Comparison of ENCODE assay signal across 7 cellular contexts in the genomic region with DNA sequence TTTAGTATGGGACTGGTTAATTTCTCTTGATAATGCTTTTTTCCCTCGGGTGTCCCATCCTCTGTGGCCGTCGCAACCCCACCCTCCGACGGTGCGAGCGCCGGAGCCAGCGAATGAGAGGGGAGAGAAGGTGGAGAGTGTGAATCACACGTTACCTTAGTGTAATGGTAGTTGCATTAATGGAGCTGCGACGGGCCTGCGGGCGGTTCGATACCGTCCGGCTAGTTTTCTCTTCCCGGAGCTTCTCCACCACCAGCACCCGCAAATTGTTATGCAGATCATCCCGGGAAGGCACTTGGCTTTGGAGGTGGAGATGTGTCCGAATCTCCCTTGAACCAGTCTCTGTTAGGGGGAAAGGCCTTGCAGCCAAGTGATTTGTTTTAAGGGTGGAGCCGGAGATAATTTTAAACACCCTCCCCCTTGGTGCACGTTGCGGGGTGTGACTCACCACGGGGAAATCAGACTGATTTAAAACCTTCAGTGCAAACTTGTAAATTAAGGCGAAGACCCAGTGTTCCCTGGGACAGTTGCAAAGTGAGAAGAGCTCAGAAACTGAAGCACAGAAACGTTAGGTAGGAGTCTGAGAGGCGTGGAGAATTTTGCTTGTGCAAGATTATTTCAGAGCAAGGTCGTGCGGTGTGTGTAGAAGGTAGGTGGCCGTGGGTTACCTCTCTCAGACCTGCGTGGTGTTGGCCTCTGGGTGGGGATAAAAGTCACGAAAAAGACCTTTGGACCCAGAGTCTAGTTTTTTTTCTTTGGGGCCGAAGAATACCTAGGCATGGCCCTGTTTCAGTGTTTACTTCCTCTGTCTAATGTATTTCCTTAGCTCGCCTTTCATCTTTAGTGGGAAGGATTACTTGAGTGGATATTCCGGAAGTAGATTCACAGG. TPM values are rescaled to one million over a fixed set of nuclear protein-coding genes. Genes with fewer than 3 reads are reported as not detected.
DNase-seq lines count a peak whose midpoint lies in the region; ATAC-seq and TF ChIP-seq lines count a peak whose summit lies in the region.

No MANE protein-coding gene starts in this region.

- H3K27ac Mint-ChIP-seq in activated CD8-positive, alpha-beta T cell treated with anti-CD3 and anti-CD28 coated beads for 36 hours = peak overlapping the region; percentile 95
- peak overlapping the region; percentile 85 to 98 for H3K27ac Mint-ChIP-seq in effector memory CD8-positive, alpha-beta T cell
- H3K27ac Mint-ChIP-seq in mesothelial cell of epicardium = peak overlapping the region; percentile 4

- peaks cover under 1% of the 10 kb centered on the region for H3K36me3 Mint-ChIP-seq in activated CD8-positive, alpha-beta T cell treated with anti-CD3 and anti-CD28 coated beads for 36 hours (ENCODE audit: low read depth)
- peaks cover 18% of the 10 kb centered on the region for H3K36me3 Mint-ChIP-seq in effector memory CD8-positive, alpha-beta T cell (ENCODE audit: insufficient read depth)
- no peaks in the 10 kb centered on the region for H3K36me3 Mint-ChIP-seq in mesothelial cell of epicardium

- peak; percentile 24 for ATAC-seq in GM18519 (IDR thresholded peaks at IDR 0.05; ENCODE audit: low FRiP score, unreplicated experiment)
- ATAC-seq in HG02870 (IDR thresholded peaks at IDR 0.05; ENCODE audit: unreplicated experiment) = peak; percentile 27
- ATAC-seq in activated CD8-positive, alpha-beta T cell treated with anti-CD3 and anti-CD28 coated beads for 36 hours = peak; percentile 59
- peak; percentile 57 for ATAC-seq in effector memory CD8-positive, alpha-beta T cell (replicated peaks)

- POLR2A ChIA-PET in activated CD8-positive, alpha-beta T cell treated with anti-CD3 and anti-CD28 coated beads for 36 hours (lab: Charles Lee) = interaction anchor here (0.7 to 5.0 kb wide), 12 partner anchors 11 to 162 kb away, joined by 3 to 68 read pairs (median 4); no protein-coding TSS in a partner anchor

- CTCF ChIA-PET in activated CD8-positive, alpha-beta T cell treated with anti-CD3 and anti-CD28 coated beads for 36 hours (lab: Charles Lee) = interaction anchor here (0.7 to 4.1 kb wide), 13 partner anchors 14 to 299 kb away, joined by 3 to 40 read pairs (median 4); no protein-coding TSS in a partner anchor

- intact Hi-C loops in activated CD8-positive, alpha-beta T cell treated with anti-CD3 and anti-CD28 coated beads for 36 hours (cut with micrococcal nuclease) = loop anchor here (1.0 to 5.0 kb wide), 3 partner anchors 41 to 156 kb away; no protein-coding TSS in a partner anchor

- H3K27me3 Mint-ChIP-seq in activated CD8-positive, alpha-beta T cell treated with anti-CD3 and anti-CD28 coated beads for 36 hours = no peaks in the 10 kb centered on the region
- no peaks in the 10 kb centered on the region for H3K27me3 Mint-ChIP-seq in effector memory CD8-positive, alpha-beta T cell
- peaks cover 11% of the 10 kb centered on the region for H3K27me3 Mint-ChIP-seq in mesothelial cell of epicardium (ENCODE audit: low read depth)

- DNase-seq in NCI-H526 (lab: John Stamatoyannopoulos, UW) = peak; percentile 29 to 58
- peak; percentile 91 for DNase-seq in activated CD8-positive, alpha-beta T cell treated with anti-CD3 and anti-CD28 coated beads for 36 hours
- peak; percentile 63 to 68 (median 63) for DNase-seq in effector memory CD8-positive, alpha-beta T cell
- DNase-seq in mesothelial cell of epicardium (ENCODE audit: low spot score in 2 of 2, unreplicated experiment in 2 of 2) = no peak
- DNase-seq in stimulated activated CD8-positive, alpha-beta memory T cell treated with anti-CD3 and anti-CD28 coated beads, Interleukin-4, amount 100 ng/mL, for 1 hour (ENCODE audit: low read depth in 2 of 2, low spot score in 1 of 2) = peak; percentile 53 to 55

- peaks cover 45% of the 10 kb centered on the region for H3K4me1 Mint-ChIP-seq in activated CD8-positive, alpha-beta T cell treated with anti-CD3 and anti-CD28 coated beads for 36 hours (ENCODE audit: low read depth)
- peaks cover 43 to 54% of the 10 kb centered on the region in 2 donors for H3K4me1 Mint-ChIP-seq in effector memory CD8-positive, alpha-beta T cell (ENCODE audit: low read depth in 2 of 2)
- peaks cover 42% of the 10 kb centered on the region for H3K4me1 Mint-ChIP-seq in mesothelial cell of epicardium

- H3K9me3 Mint-ChIP-seq in activated CD8-positive, alpha-beta T cell treated with anti-CD3 and anti-CD28 coated beads for 36 hours = no peaks in the 10 kb centered on the region
- no peaks in the 10 kb centered on the region for H3K9me3 Mint-ChIP-seq in effector memory CD8-positive, alpha-beta T cell
- H3K9me3 Mint-ChIP-seq in mesothelial cell of epicardium = no peaks in the 10 kb centered on the region

- H3K4me3 Mint-ChIP-seq in activated CD8-positive, alpha-beta T cell treated with anti-CD3 and anti-CD28 coated beads for 36 hours = peak overlapping the region; percentile 90
- H3K4me3 Mint-ChIP-seq in effector memory CD8-positive, alpha-beta T cell = peak overlapping the region; percentile 86 to 96
- peak overlapping the region; percentile 79 for H3K4me3 Mint-ChIP-seq in mesothelial cell of epicardium

- no peak for TF ChIP-seq CTCF in activated CD8-positive, alpha-beta T cell treated with anti-CD3 and anti-CD28 coated beads for 36 hours (IDR thresholded peaks at IDR 0.05)
- no peak for TF ChIP-seq CTCF in mesothelial cell of epicardium (IDR thresholded peaks at IDR 0.05; ENCODE audit: unreplicated experiment)

RNA-seq across cellular contexts. Expression of gene AFF1, which starts 1.3 kb away (rescaled TPM):
- total RNA-seq in activated CD8-positive, alpha-beta T cell treated with anti-CD3 and anti-CD28 coated beads for 36 hours = 10 to 100 TPM; 40.3 to 45.4 TPM
- total RNA-seq in mesothelial cell of epicardium = 18.2 to 20.0 TPM (median 18.6 TPM) in 3 replicates

RNA-seq across cellular contexts. Expression of gene C4orf36, which starts 43.9 kb away (rescaled TPM):
- total RNA-seq in activated CD8-positive, alpha-beta T cell treated with anti-CD3 and anti-CD28 coated beads for 36 hours = not detected
- total RNA-seq in mesothelial cell of epicardium = 0.73 to 1.6 TPM (median 1.5 TPM) in 3 replicates

Comparison
In these comparisons a context has a peak if more than half of its experiments do, and no peak if none do; other contexts are left out.
1. DNase-seq: peak in NCI-H526 (2 of 2), activated CD8-positive, alpha-beta T cell treated with anti-CD3 and anti-CD28 coated beads for 36 hours (single experiment), effector memory CD8-positive, alpha-beta T cell (3 of 3) and stimulated activated CD8-positive, alpha-beta memory T cell treated with anti-CD3 and anti-CD28 coated beads, Interleukin-4, amount 100 ng/mL, for 1 hour (2 of 2); none in mesothelial cell of epicardium (0 of 2).
2. H3K27ac Mint-ChIP-seq: peak in every context shown above with its lines; median percentile 95 in activated CD8-positive, alpha-beta T cell treated with anti-CD3 and anti-CD28 coated beads for 36 hours; 92 in effector memory CD8-positive, alpha-beta T cell; 4 in mesothelial cell of epicardium.
3. Peak in every context shown above with its lines, with median percentiles within 50 percentile points of each other: ATAC-seq and H3K4me3 Mint-ChIP-seq.